In the genomic region with DNA sequence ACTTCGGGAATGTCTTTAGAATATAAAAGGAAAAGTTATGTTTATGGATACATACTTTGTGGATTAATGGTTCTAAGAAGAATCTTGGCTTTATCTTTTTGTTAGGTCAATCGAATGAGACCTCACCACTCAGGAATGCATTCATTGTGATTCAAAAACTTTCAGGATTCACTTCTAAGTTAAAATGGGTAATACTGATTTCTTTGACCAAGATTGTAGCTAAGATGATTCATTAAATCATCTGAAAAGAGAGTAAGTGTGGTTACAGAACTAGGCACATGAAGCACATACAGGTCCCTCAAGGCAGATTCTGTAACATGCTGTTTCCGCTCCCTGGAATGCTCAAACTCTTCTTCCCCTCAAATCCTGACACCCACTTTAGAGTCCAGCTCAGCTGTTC, we compare ENCODE assay signal across 18 cellular contexts.
A peak's percentile ranks its signal among the peaks of the same experiment; 100 is the strongest.
DNase-seq lines count a peak whose midpoint lies in the region; ATAC-seq and TF ChIP-seq lines count a peak whose summit lies in the region.
"Had no signal": no experiment of that assay in that cellular context is flagged by ENCODE, and none has a peak within 500 bp of the region (broad histone marks: within the 10 kb centered on the region; RNA-seq: fewer than 3 reads in every experiment).

No MANE protein-coding gene starts in this region.

- POLR2A ChIA-PET in SK-N-SH (lab: Yijun Ruan, JAX): no interaction called here

- H3K4me3 ChIP-seq in GM23338 (no peak overlapping the region), SK-N-SH (ENCODE audit: low read depth in 2 of 2, low read length in 1 of 2) (no peak overlapping the region), fibroblast of mammary gland (ENCODE audit: control insufficient read depth, low read depth, low read length) (no peak overlapping the region)
- H3K4me3 ChIP-seq: SK-N-MC had no signal

- H3K9me3 ChIP-seq in SK-N-SH: no peaks in the 10 kb centered on the region

- 17% methylated on average over 3 of the region's 3 CpGs for WGBS in SK-N-SH (ENCODE audit: low lambda C conversion rate)

- H3K4me1 Mint-ChIP-seq in GM23338: peaks cover 7% of the 10 kb centered on the region; the same call in 2 of the 3 replicates
- H3K4me1 Mint-ChIP-seq: activated CD4-positive, alpha-beta memory T cell treated with anti-CD3 and anti-CD28 coated beads, Interleukin-2, amount 10 ng/mL, durations not matched to agents 7 days and 5 days; activated T-helper 17 cell treated with anti-CD3 and anti-CD28 coated beads, Interleukin-2, amount 50 U/mL, for 72 hours; CD4-positive, alpha-beta memory T cell; naive B cell had no signal

- TF ChIP-seq EP300 in SK-N-SH (IDR thresholded peaks at IDR 0.05; ENCODE audit: borderline replicate concordance in 1 of 2, low read depth in 1 of 2, low read length in 1 of 2): peak in 1 of 2 experiments; percentile 89; a peak in 2 of 4 replicates

- no peak overlapping the region; the same call in 1 of the 2 replicates for H3K27ac Mint-ChIP-seq in GM23338
- H3K27ac Mint-ChIP-seq: activated CD4-positive, alpha-beta memory T cell treated with anti-CD3 and anti-CD28 coated beads, Interleukin-2, amount 10 ng/mL, durations not matched to agents 7 days and 5 days; activated T-helper 17 cell treated with anti-CD3 and anti-CD28 coated beads, Interleukin-2, amount 50 U/mL, for 72 hours; CD4-positive, alpha-beta memory T cell had no signal

- CTCF ChIA-PET in SK-N-SH (lab: Yijun Ruan, JAX): interaction anchor here (1.3 to 1.6 kb wide), 2 partner anchors 13 to 43 kb away, joined by 3 read pairs; no protein-coding TSS in a partner anchor

- no peak overlapping the region for H3K4me2 ChIP-seq in GM23338
- H3K4me2 ChIP-seq in SK-N-SH: no peak overlapping the region; the same call in 1 of the 2 replicates

- ATAC-seq in GM23338: no peak
- ATAC-seq: activated T-helper 17 cell treated with anti-CD3 and anti-CD28 coated beads, Interleukin-2, amount 50 U/mL, for 72 hours; left cardiac atrium had no signal

- H3K4me1 ChIP-seq in GM23338 (ENCODE audit: insufficient read depth): 0 out of 2 replicates have a peak, but pooled peaks cover 3% of the 10 kb centered on the region
- H3K4me1 ChIP-seq in SK-N-SH (ENCODE audit: control insufficient read depth in 1 of 2, insufficient read depth in 2 of 2, low read depth in 1 of 2, low read length in 1 of 2): peaks cover 0 to 18% of the 10 kb centered on the region in 2 experiments; a peak in 2 of 4 replicates

- no peaks in the 10 kb centered on the region for H3K79me2 ChIP-seq in GM23338 (replicated peaks; ENCODE audit: insufficient read depth)
- no peaks in the 10 kb centered on the region for H3K79me2 ChIP-seq in SK-N-SH (ENCODE audit: insufficient read depth)

- TF ChIP-seq CTCF in GM23338 (conservative IDR thresholded peaks at IDR 0.05; ENCODE audit: low read depth in 2 of 2): no peak
- no peak for TF ChIP-seq CTCF in SK-N-SH (IDR thresholded peaks at IDR 0.05)
- TF ChIP-seq CTCF in fibroblast of mammary gland (conservative IDR thresholded peaks at IDR 0.05; ENCODE audit: control insufficient read depth, insufficient read depth, low read depth, low read length): no peak

- no peaks in the 10 kb centered on the region for H3K9me3 Mint-ChIP-seq in GM23338

- DNase-seq in GM23338 (ENCODE audit: low spot score) (peak; percentile 37), SK-N-SH (no peak), fibroblast of mammary gland (ENCODE audit: low read depth) (peak; percentile 74), stromal cell of bone marrow (ENCODE audit: low read depth) (peak; percentile 55), mesenteric fat pad (ENCODE audit: low spot score) (no peak), HT-29 (ENCODE audit: low spot score) (no peak)
- DNase-seq in activated effector memory CD4-positive, alpha-beta T cell treated with Interleukin-2 at 50 U/mL for 16 hours: no peak
- DNase-seq: activated CD4-positive, alpha-beta memory T cell treated with anti-CD3 and anti-CD28 coated beads, Interleukin-2, amount 10 ng/mL, durations not matched to agents 7 days and 5 days; CD4-positive, alpha-beta memory T cell; GDM1; H7; left cardiac atrium; MM.1S; naive B cell; stimulated activated CD4-positive, alpha-beta T cell treated with anti-CD3 and anti-CD28 coated beads, Interleukin-4, amount 100 ng/mL, for 1 hour had no signal

- H3K36me3 ChIP-seq in GM23338 (ENCODE audit: insufficient read depth): no peaks in the 10 kb centered on the region
- H3K36me3 ChIP-seq in SK-N-SH (replicated peaks in 1 of 2; ENCODE audit: control insufficient read depth in 1 of 2, insufficient read depth in 2 of 2, low read length in 1 of 2): no peaks in the 10 kb centered on the region

- no peaks in the 10 kb centered on the region for H3K27me3 ChIP-seq in GM23338 (ENCODE audit: insufficient read depth)
- H3K27me3 ChIP-seq in SK-N-SH (ENCODE audit: insufficient read depth): no peaks in the 10 kb centered on the region

- H3K4me3 Mint-ChIP-seq in GM23338: no peak overlapping the region
- H3K4me3 Mint-ChIP-seq: activated CD4-positive, alpha-beta memory T cell treated with anti-CD3 and anti-CD28 coated beads, Interleukin-2, amount 10 ng/mL, durations not matched to agents 7 days and 5 days; activated T-helper 17 cell treated with anti-CD3 and anti-CD28 coated beads, Interleukin-2, amount 50 U/mL, for 72 hours; CD4-positive, alpha-beta memory T cell; naive B cell had no signal

- no peak overlapping the region for H2AFZ ChIP-seq in GM23338
- H2AFZ ChIP-seq in SK-N-SH (ENCODE audit: low read depth): no peak overlapping the region

- H3K27ac ChIP-seq in GM23338 (ENCODE audit: low read depth): no peak overlapping the region
- peak overlapping the region in 1 of 2 experiments; percentile 89; a peak in 2 of 4 replicates for H3K27ac ChIP-seq in SK-N-SH (ENCODE audit: low read depth in 2 of 2, low read length in 1 of 2)
- H3K27ac ChIP-seq: HL-60, SK-N-MC had no signal

- no peaks in the 10 kb centered on the region for H3K27me3 Mint-ChIP-seq in GM23338 (ENCODE audit: insufficient read depth, low read depth, poor library complexity)
- H3K27me3 Mint-ChIP-seq: activated CD4-positive, alpha-beta memory T cell treated with anti-CD3 and anti-CD28 coated beads, Interleukin-2, amount 10 ng/mL, durations not matched to agents 7 days and 5 days; activated T-helper 17 cell treated with anti-CD3 and anti-CD28 coated beads, Interleukin-2, amount 50 U/mL, for 72 hours; CD4-positive, alpha-beta memory T cell; naive B cell had no signal

- no peak for TF ChIP-seq RAD21 in SK-N-SH (IDR thresholded peaks at IDR 0.05; ENCODE audit: low read length)

- H3K9ac ChIP-seq in SK-N-SH: peak overlapping the region; percentile 56

- H4K20me1 ChIP-seq in GM23338 (replicated peaks; ENCODE audit: insufficient read depth): no peaks in the 10 kb centered on the region
- H4K20me1 ChIP-seq in SK-N-SH (ENCODE audit: insufficient read depth): no peaks in the 10 kb centered on the region

- no peaks in the 10 kb centered on the region for H3K36me3 Mint-ChIP-seq in GM23338 (ENCODE audit: low read depth)
- H3K36me3 Mint-ChIP-seq: CD4-positive, alpha-beta memory T cell; naive B cell had no signal

- H3F3A ChIP-seq in GM23338 (replicated peaks; ENCODE audit: low read depth): no peaks in the 10 kb centered on the region
- H3F3A ChIP-seq in SK-N-SH (replicated peaks; ENCODE audit: insufficient read depth): peaks cover 36% of the 10 kb centered on the region

- H3K9me2 ChIP-seq in GM23338 (ENCODE audit: insufficient read depth) (no peaks in the 10 kb centered on the region; the same call in 1 of the 2 replicates), SK-N-SH (no peaks in the 10 kb centered on the region)

TF ChIP-seq in GM23338, 12 proteins besides CTCF, POLR2A, EP300 and RAD21 (continues in another document):
- TF ChIP-seq, protein P1, sequence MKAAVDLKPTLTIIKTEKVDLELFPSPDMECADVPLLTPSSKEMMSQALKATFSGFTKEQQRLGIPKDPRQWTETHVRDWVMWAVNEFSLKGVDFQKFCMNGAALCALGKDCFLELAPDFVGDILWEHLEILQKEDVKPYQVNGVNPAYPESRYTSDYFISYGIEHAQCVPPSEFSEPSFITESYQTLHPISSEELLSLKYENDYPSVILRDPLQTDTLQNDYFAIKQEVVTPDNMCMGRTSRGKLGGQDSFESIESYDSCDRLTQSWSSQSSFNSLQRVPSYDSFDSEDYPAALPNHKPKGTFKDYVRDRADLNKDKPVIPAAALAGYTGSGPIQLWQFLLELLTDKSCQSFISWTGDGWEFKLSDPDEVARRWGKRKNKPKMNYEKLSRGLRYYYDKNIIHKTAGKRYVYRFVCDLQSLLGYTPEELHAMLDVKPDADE (IDR thresholded peaks at IDR 0.05): no peak
- TF ChIP-seq JUNB (IDR thresholded peaks at IDR 0.05; ENCODE audit: unreplicated experiment) (no peak), NANOG (IDR thresholded peaks at IDR 0.05; ENCODE audit: borderline replicate concordance) (no peak), STAT1 (IDR thresholded peaks at IDR 0.05; ENCODE audit: unreplicated experiment) (no peak), ZNF114 (CRISPR knock-in tag; IDR thresholded peaks at IDR 0.05) (no peak), EZH2phosphoT487 (IDR thresholded peaks at IDR 0.05; ENCODE audit: unreplicated experiment) (no peak), EZH2 (IDR thresholded peaks at IDR 0.05; ENCODE audit: low read depth, unreplicated experiment) (no peak), CREB1 (CRISPR knock-in tag; IDR thresholded peaks at IDR 0.05; ENCODE audit: low read depth) (no peak)

TF ChIP-seq in SK-N-SH, 30 proteins besides CTCF, POLR2A, EP300 and RAD21 (continues in another document):
- TF ChIP-seq RFX5 (IDR thresholded peaks at IDR 0.05; ENCODE audit: low read length): no peak
- TF ChIP-seq, protein P2, sequence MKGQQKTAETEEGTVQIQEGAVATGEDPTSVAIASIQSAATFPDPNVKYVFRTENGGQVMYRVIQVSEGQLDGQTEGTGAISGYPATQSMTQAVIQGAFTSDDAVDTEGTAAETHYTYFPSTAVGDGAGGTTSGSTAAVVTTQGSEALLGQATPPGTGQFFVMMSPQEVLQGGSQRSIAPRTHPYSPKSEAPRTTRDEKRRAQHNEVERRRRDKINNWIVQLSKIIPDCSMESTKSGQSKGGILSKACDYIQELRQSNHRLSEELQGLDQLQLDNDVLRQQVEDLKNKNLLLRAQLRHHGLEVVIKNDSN (IDR thresholded peaks at IDR 0.05; ENCODE audit: borderline replicate concordance, low read depth): no peak
- no peak for TF ChIP-seq MXI1 (IDR thresholded peaks at IDR 0.05; ENCODE audit: low read depth, low read length)
- TF ChIP-seq YY1 (IDR thresholded peaks at IDR 0.05; ENCODE audit: low read depth): no peak
- 0 out of 2 replicates have a peak, but pooled peaks have one; percentile 31 for TF ChIP-seq MEF2A (IDR thresholded peaks at IDR 0.05; ENCODE audit: borderline replicate concordance, low read depth)
- TF ChIP-seq SIN3A (IDR thresholded peaks at IDR 0.05; ENCODE audit: borderline replicate concordance, low read depth, low read length): no peak
- TF ChIP-seq JUND (IDR thresholded peaks at IDR 0.05): peak; percentile 86

Comparison
In these comparisons a context has a peak if more than half of its experiments do, and no peak if none do; other contexts are left out.
1. DNase-seq: peak in GM23338 (single experiment), fibroblast of mammary gland (single experiment) and stromal cell of bone marrow (single experiment); none in SK-N-SH (single experiment), mesenteric fat pad (single experiment), HT-29 (single experiment) and activated effector memory CD4-positive, alpha-beta T cell treated with Interleukin-2 at 50 U/mL for 16 hours (single experiment).